In the genomic region with DNA sequence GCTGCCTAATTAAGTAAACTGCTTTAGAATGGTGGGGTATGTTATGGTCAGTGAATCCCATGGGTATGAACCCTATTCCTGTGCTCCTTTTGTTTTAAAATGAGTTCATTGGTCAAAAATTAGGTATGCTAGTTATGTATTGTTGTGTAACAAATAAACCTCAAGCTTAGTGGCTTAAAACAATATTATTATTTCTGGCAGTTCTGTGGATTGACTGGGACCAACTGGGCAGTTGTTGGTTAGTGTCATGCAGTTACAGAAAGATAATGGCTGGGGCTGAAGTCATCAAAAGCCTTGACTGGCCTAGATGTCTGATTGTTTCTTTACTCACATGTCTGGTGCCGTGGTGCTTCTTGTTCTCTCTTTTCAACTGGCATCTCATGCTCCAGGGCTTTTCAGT, we compare ENCODE assay signal across 17 cellular contexts. TPM values are rescaled to one million over a fixed set of nuclear protein-coding genes. Genes with fewer than 3 reads are reported as not detected.
DNase-seq lines count a peak whose midpoint lies in the region; ATAC-seq, FAIRE-seq and TF ChIP-seq lines count a peak whose summit lies in the region.
"Had no signal": no experiment of that assay in that cellular context is flagged by ENCODE, and none has a peak within 500 bp of the region (broad histone marks: within the 10 kb centered on the region; RNA-seq: fewer than 3 reads in every experiment).

No MANE protein-coding gene starts in this region.

- no peak overlapping the region for H3K4me2 ChIP-seq in H1 (ENCODE audit: insufficient read depth in 1 of 2, low read depth in 2 of 2, low read length in 2 of 2)

- CTCF ChIA-PET in H1 (lab: Charles Lee; ENCODE audit: partially characterized antibody) (no interaction called here), RWPE1 (lab: Yijun Ruan, JAX) (interaction anchor here (0.9 kb wide), 1 partner anchor 29 kb away, joined by 3 read pairs; no protein-coding TSS in a partner anchor)
- CTCF ChIA-PET in naive thymus-derived CD4-positive, alpha-beta T cell (lab: Charles Lee), result interaction anchor here (0.6 kb wide), 1 partner anchor 61 kb away, joined by 3 read pairs; no protein-coding TSS in a partner anchor

- no peak overlapping the region for H2AK5ac ChIP-seq in H1 (ENCODE audit: low read depth, low read length)

- H3K27me3 ChIP-seq in ACC112 (ENCODE audit: insufficient read depth, low read length) (no peaks in the 10 kb centered on the region), H1 (replicated peaks in 1 of 4; ENCODE audit: control insufficient read depth in 3 of 4, extremely low read depth in 1 of 4, insufficient read depth in 3 of 4, low read length in 3 of 4) (no peaks in the 10 kb centered on the region)
- no peaks in the 10 kb centered on the region for H3K27me3 ChIP-seq in naive thymus-derived CD4-positive, alpha-beta T cell (ENCODE audit: control insufficient read depth in 2 of 2, insufficient read depth in 2 of 2, low read length in 2 of 2)

- 0 out of 4 replicates have a peak, but pooled peaks cover 0 to 2% of the 10 kb centered on the region in 2 experiments for H3K9me3 ChIP-seq in H1 (ENCODE audit: insufficient read depth in 2 of 2, low read depth in 1 of 2, low read length in 1 of 2)
- H3K9me3 ChIP-seq in naive thymus-derived CD4-positive, alpha-beta T cell (ENCODE audit: control insufficient read depth in 2 of 3, low read length in 3 of 3), result no peaks in the 10 kb centered on the region

- no peaks in the 10 kb centered on the region for H3K36me3 ChIP-seq in ACC112 (ENCODE audit: insufficient read depth, low read length)
- H3K36me3 ChIP-seq in H1 (ENCODE audit: control insufficient read depth in 2 of 4, insufficient read depth in 4 of 4, low read length in 3 of 4), result no peaks in the 10 kb centered on the region
- no peaks in the 10 kb centered on the region for H3K36me3 ChIP-seq in naive thymus-derived CD4-positive, alpha-beta T cell (ENCODE audit: control insufficient read depth in 2 of 3, insufficient read depth in 3 of 3, low read length in 3 of 3)

- no peak overlapping the region for H3K9ac ChIP-seq in H1 (replicated peaks in 1 of 4; ENCODE audit: extremely low read depth in 1 of 4, low read depth in 3 of 4, low read length in 3 of 4)

- no peak for TF ChIP-seq RAD21 in H1 (IDR thresholded peaks at IDR 0.05 in 1 of 2, conservative IDR thresholded peaks at IDR 0.05 in 1 of 2; ENCODE audit: low read depth in 2 of 2, low read length in 2 of 2)

- H4K8ac ChIP-seq in H1 (ENCODE audit: extremely low read depth, insufficient read depth, low read length), result no peak overlapping the region

- FAIRE-seq in H1 (lab: Jason Lieb, UNC), result no peak
- FAIRE-seq: G401.6, GM12892, GM19239, HTR-8/SVneo had no signal

- H4K5ac ChIP-seq in H1 (ENCODE audit: insufficient read length, low read depth, low read length), result no peak overlapping the region

- H2AFZ ChIP-seq in ACC112 (ENCODE audit: low read length, unreplicated experiment) (no peak overlapping the region), H1 (ENCODE audit: low read length) (no peak overlapping the region)

- no peak for TF ChIP-seq EP300 in H1 (IDR thresholded peaks at IDR 0.05; ENCODE audit: borderline replicate concordance in 1 of 2, low read depth in 2 of 2, low read length in 2 of 2)

- H3K4ac ChIP-seq in H1 (replicated peaks; ENCODE audit: insufficient read length, low read depth, low read length), result peak overlapping the region; percentile 32

- H2BK15ac ChIP-seq in H1 (ENCODE audit: low read length), result no peak overlapping the region

- H2BK20ac ChIP-seq in H1 (ENCODE audit: low read length), result peak overlapping the region; percentile 72; the same call in 1 of the 2 replicates

- H3K27ac Mint-ChIP-seq in HFFc6, result peak overlapping the region; percentile 40
- no peak overlapping the region for H3K27ac Mint-ChIP-seq in naive thymus-derived CD4-positive, alpha-beta T cell

- H4K20me1 ChIP-seq in H1 (replicated peaks in 1 of 2; ENCODE audit: control insufficient read depth in 1 of 2, insufficient read depth in 2 of 2, low read length in 2 of 2), result no peaks in the 10 kb centered on the region

- H3K79me2 ChIP-seq in ACC112 (ENCODE audit: control insufficient read depth, insufficient read depth, low read length, unreplicated experiment) (no peaks in the 10 kb centered on the region), H1 (ENCODE audit: control insufficient read depth in 1 of 2, insufficient read depth in 2 of 2, low read length in 2 of 2) (no peaks in the 10 kb centered on the region)

- H3K18ac ChIP-seq in H1 (ENCODE audit: extremely low read depth, low read length), result no peak overlapping the region

- intact Hi-C loops in naive thymus-derived CD4-positive, alpha-beta T cell (cut with micrococcal nuclease), result no loop called here

- TF ChIP-seq POLR2A in H1 (IDR thresholded peaks at IDR 0.05; ENCODE audit: control extremely low read depth in 1 of 2, low read depth in 2 of 2, low read length in 2 of 2), result no peak

- peak; percentile 35 for DNase-seq in HFFc6
- DNase-seq in H1 (ENCODE audit: low read depth in 1 of 2, low spot score in 2 of 2), result no peak
- DNase-seq in kidney glomerular epithelial cell (lab: John Stamatoyannopoulos, UW), result peak; percentile 61
- no peak for DNase-seq in naive thymus-derived CD4-positive, alpha-beta T cell
- DNase-seq in NCI-H2029 treated with DMSO at 0.1 percent for 48 hours (lab: John Stamatoyannopoulos, UW), result no peak
- no peak for DNase-seq in RWPE1 (ENCODE audit: low spot score)
- DNase-seq: NCI-H1048, NCI-H1694, NCI-H345 had no signal

- H3K36me3 Mint-ChIP-seq in HFFc6 (ENCODE audit: low read depth), result peaks cover 6% of the 10 kb centered on the region; the same call in 1 of the 2 replicates
- H3K36me3 Mint-ChIP-seq in naive thymus-derived CD4-positive, alpha-beta T cell, result no peaks in the 10 kb centered on the region

- H2BK120ac ChIP-seq in H1 (replicated peaks; ENCODE audit: low read depth, low read length), result no peak overlapping the region

- TF ChIP-seq CTCF in HFFc6 (IDR thresholded peaks at IDR 0.05) (no peak), H1 (IDR thresholded peaks at IDR 0.05; ENCODE audit: control extremely low read depth in 1 of 3, insufficient read depth in 1 of 3, low read depth in 1 of 3, low read length in 3 of 3) (no peak), RWPE1 (conservative IDR thresholded peaks at IDR 0.05; ENCODE audit: low read depth) (no peak)

- no peaks in the 10 kb centered on the region for H3K79me1 ChIP-seq in H1 (ENCODE audit: low read depth, low read length)

- no peak overlapping the region for H3K4me3 Mint-ChIP-seq in HFFc6
- no peak overlapping the region for H3K4me3 Mint-ChIP-seq in naive thymus-derived CD4-positive, alpha-beta T cell

- H3K27ac ChIP-seq in ACC112 (ENCODE audit: low read depth, low read length) (0 out of 2 replicates have a peak overlapping the region, but pooled peaks have one; percentile 15), H1 (ENCODE audit: low read depth, low read length) (no peak overlapping the region), RWPE1 (no peak overlapping the region)
- H3K27ac ChIP-seq in naive thymus-derived CD4-positive, alpha-beta T cell (ENCODE audit: low read depth, low read length), result no peak overlapping the region
- H3K27ac ChIP-seq: 22Rv1 had no signal

- peaks cover 5% of the 10 kb centered on the region; the same call in 1 of the 2 replicates for H3K9me3 Mint-ChIP-seq in HFFc6
- peaks cover 0 to 4% (median 0%) of the 10 kb centered on the region in 11 donors for H3K9me3 Mint-ChIP-seq in naive thymus-derived CD4-positive, alpha-beta T cell

- ATAC-seq in naive thymus-derived CD4-positive, alpha-beta T cell, result no peak
- ATAC-seq in GM18909 (IDR thresholded peaks at IDR 0.05; ENCODE audit: poor library complexity, unreplicated experiment), result no peak
- ATAC-seq: Right ventricle myocardium inferior had no signal

- POLR2A ChIA-PET in H1 (lab: Charles Lee; ENCODE audit: partially characterized antibody), result interaction anchor here (1.0 kb wide), 1 partner anchor 10 kb away, joined by 3 read pairs; no protein-coding TSS in a partner anchor
- POLR2A ChIA-PET in naive thymus-derived CD4-positive, alpha-beta T cell (lab: Charles Lee), result interaction anchor here (0.6 to 2.0 kb wide), 2 partner anchors 8 to 112 kb away, joined by 5 read pairs; partner anchors contain the start of gene PTAR1
- POLR2A ChIA-PET in RWPE1 (lab: Yijun Ruan, JAX; ENCODE audit: low non-redundant PET), result no interaction called here

- peaks cover 21% of the 10 kb centered on the region for H3K4me1 ChIP-seq in ACC112 (ENCODE audit: control insufficient read depth, insufficient read depth, low read length, unreplicated experiment)
- H3K4me1 ChIP-seq in H1 (replicated peaks in 1 of 4; ENCODE audit: control insufficient read depth in 3 of 4, insufficient read depth in 4 of 4, low read length in 3 of 4), result peaks cover 0 to 4% (median 1%) of the 10 kb centered on the region in 4 experiments; a peak in 3 of 7 replicates
- no peaks in the 10 kb centered on the region for H3K4me1 ChIP-seq in naive thymus-derived CD4-positive, alpha-beta T cell (ENCODE audit: control insufficient read depth in 2 of 2, insufficient read depth in 2 of 2, low read length in 2 of 2)

- H2BK5ac ChIP-seq in H1 (ENCODE audit: low read depth, low read length), result no peak overlapping the region

- no peak overlapping the region for H3K4me3 ChIP-seq in ACC112 (ENCODE audit: low read depth, low read length)
- H3K4me3 ChIP-seq in H1 (ENCODE audit: extremely low read depth in 1 of 4, insufficient read depth in 2 of 4, low read depth in 3 of 4, low read length in 4 of 4), result no peak overlapping the region
- no peak overlapping the region for H3K4me3 ChIP-seq in naive thymus-derived CD4-positive, alpha-beta T cell (ENCODE audit: low read length)

- no peak overlapping the region for H3K14ac ChIP-seq in H1 (ENCODE audit: insufficient read length)

- WGBS in H1 (ENCODE audit: extremely low coverage in 1 of 2, insufficient coverage in 1 of 2, insufficient read length in 1 of 2, insufficient replicate concordance in 2 of 2, low coverage in 1 of 2, low lambda C conversion rate in 2 of 2, missing lambda C conversion rate in 1 of 2), 2 experiments, result 82% methylated on average over 1 of the region's 1 CpG; no CpG with 5 or more reads in 1 of the 2 experiments

- peaks cover 40% of the 10 kb centered on the region for H3K4me1 Mint-ChIP-seq in HFFc6 (ENCODE audit: low read depth)
- H3K4me1 Mint-ChIP-seq in naive thymus-derived CD4-positive, alpha-beta T cell, result no peaks in the 10 kb centered on the region

- H2BK12ac ChIP-seq in H1 (ENCODE audit: low read depth, low read length), result no peak overlapping the region; the same call in 1 of the 2 replicates

- H4K91ac ChIP-seq in H1 (replicated peaks; ENCODE audit: insufficient read length, low read length), result no peak overlapping the region

- H3K23me2 ChIP-seq in H1 (ENCODE audit: low read depth, low read length), result no peaks in the 10 kb centered on the region

- no peak overlapping the region for H3K23ac ChIP-seq in H1 (ENCODE audit: insufficient read length)

- H3K56ac ChIP-seq in H1 (replicated peaks; ENCODE audit: insufficient read length, low read depth, low read length), result no peak overlapping the region

- no peaks in the 10 kb centered on the region; the same call in 1 of the 2 replicates for H3K27me3 Mint-ChIP-seq in HFFc6 (ENCODE audit: insufficient read depth)
- peaks cover 0 to 5% (median 0%) of the 10 kb centered on the region in 5 donors for H3K27me3 Mint-ChIP-seq in naive thymus-derived CD4-positive, alpha-beta T cell

RNA-seq across cellular contexts. Expression of gene PTAR1, which starts 8.9 kb away (rescaled TPM):
- total RNA-seq in HFFc6 (2021; fragmentation: NEBNext Ultra II Directional; extraction: Animal tissue kit (Norgen Biotek cat#: 25700)), result 10 to 100 TPM; 49.8 to 61.3 (median 55.3) TPM
- total RNA-seq in H1 (2021; fragmentation: NEBNext Ultra II Directional; extraction: Animal tissue kit (Norgen Biotek cat#: 25700)), result 75.9 and 84.9 TPM in 2 replicates
- 15.9 and 19.5 TPM in 2 replicates for polyA plus RNA-seq in H1 (2011; rRNA removed)
- 24.9 TPM for polyA plus RNA-seq in H1 (2011; cell fraction: cytosol; rRNA removed)
- polyA plus RNA-seq in H1 (2011; cell fraction: nucleus; rRNA removed), result 33.6 TPM
- polyA plus RNA-seq in H1 (2012, experiment 1 of 2), result 23.2 to 52.4 TPM (median 34.0 TPM) in 4 replicates
- 4.8 TPM for polyA plus RNA-seq in H1 (2012, experiment 2 of 2)
- 37.9 TPM for polyA plus RNA-seq in H1 (2013, experiment 1 of 2)
- polyA plus RNA-seq in H1 (2013, experiment 2 of 2), result 33.7 TPM
- 142 and 180 TPM in 2 replicates for polyA minus RNA-seq in H1 (2011; rRNA and poly(A)+ RNA removed)
- 70.2 TPM for polyA minus RNA-seq in H1 (2011; cell fraction: cytosol; rRNA and poly(A)+ RNA removed)
- 174 TPM for polyA minus RNA-seq in H1 (2011; cell fraction: nucleus; rRNA and poly(A)+ RNA removed)
- total RNA-seq in naive thymus-derived CD4-positive, alpha-beta T cell, result 10 to 100 TPM; 59.6 to 82.4 (median 65.7) TPM
- 10 to 100 TPM; 11.1 to 18.8 TPM for polyA plus RNA-seq in naive thymus-derived CD4-positive, alpha-beta T cell

RNA-seq across cellular contexts. Expression of gene CFAP95, which starts 51.9 kb away (rescaled TPM):
- total RNA-seq in HFFc6 (2021; fragmentation: NEBNext Ultra II Directional; extraction: Animal tissue kit (Norgen Biotek cat#: 25700)), result under 1 TPM in 1 of 6 experiments, not detected in 5; 0.32 TPM
- 15.8 and 17.3 TPM in 2 replicates for total RNA-seq in H1 (2021; fragmentation: NEBNext Ultra II Directional; extraction: Animal tissue kit (Norgen Biotek cat#: 25700))
- polyA plus RNA-seq in H1 (2011; rRNA removed), result 15.9 and 38.5 TPM in 2 replicates
- 32.8 TPM for polyA plus RNA-seq in H1 (2011; cell fraction: cytosol; rRNA removed)
- 9.7 TPM for polyA plus RNA-seq in H1 (2011; cell fraction: nucleus; rRNA removed)
- 29.9 to 47.8 TPM (median 41.5 TPM) in 4 replicates for polyA plus RNA-seq in H1 (2012, experiment 1 of 2)
- 61.4 TPM for polyA plus RNA-seq in H1 (2012, experiment 2 of 2)
- 18.4 TPM for polyA plus RNA-seq in H1 (2013, experiment 1 of 2)
- polyA plus RNA-seq in H1 (2013, experiment 2 of 2), result 16.0 TPM
- 14.2 and 24.5 TPM in 2 replicates for polyA minus RNA-seq in H1 (2011; rRNA and poly(A)+ RNA removed)
- 12.2 TPM for polyA minus RNA-seq in H1 (2011; cell fraction: cytosol; rRNA and poly(A)+ RNA removed)
- 14.8 TPM for polyA minus RNA-seq in H1 (2011; cell fraction: nucleus; rRNA and poly(A)+ RNA removed)
- not detected for total RNA-seq in naive thymus-derived CD4-positive, alpha-beta T cell
- polyA plus RNA-seq in naive thymus-derived CD4-positive, alpha-beta T cell, result under 1 TPM in 1 of 2 donors, not detected in 1; 0.44 TPM

Comparison
In these comparisons a context has a peak if more than half of its experiments do, and no peak if none do; other contexts are left out.
1. DNase-seq: peak in HFFc6 (single experiment) and kidney glomerular epithelial cell (single experiment); none in H1 (0 of 2), naive thymus-derived CD4-positive, alpha-beta T cell (0 of 9), NCI-H2029 treated with DMSO at 0.1 percent for 48 hours (single experiment) and RWPE1 (single experiment).
2. RNA of gene CFAP95, which starts 51.9 kb away (total RNA-seq): 15.8 to 17.3 TPM in H1; 0.32 TPM in HFFc6 and not detected in naive thymus-derived CD4-positive, alpha-beta T cell; every median in the first group is over 10 times any median in the second.